In the genomic region with DNA sequence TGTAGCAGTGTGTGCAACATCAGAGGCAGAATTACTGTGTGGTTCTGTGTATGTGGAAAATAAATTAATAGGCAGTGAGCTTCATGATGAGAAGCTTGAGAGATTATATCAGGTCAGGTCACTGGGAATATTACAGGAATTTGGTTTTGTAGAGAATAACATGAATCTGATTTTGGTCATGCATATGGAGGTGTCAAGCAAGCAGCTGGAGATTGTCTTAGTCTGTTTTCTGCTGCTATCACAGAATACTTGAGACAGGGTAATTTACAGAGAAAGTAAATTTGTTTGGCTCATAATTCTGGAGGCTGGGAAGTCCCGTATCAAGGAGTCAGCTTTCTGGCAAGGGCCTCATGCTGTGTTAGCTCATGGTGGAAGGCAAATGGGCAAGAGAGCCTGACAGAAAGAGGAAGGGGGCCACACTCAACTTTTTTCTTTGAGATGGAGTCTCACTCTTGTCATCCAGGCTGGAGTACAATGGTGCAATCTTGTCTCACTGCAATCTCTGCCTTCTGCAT, we compare ENCODE assay signal across 18 cellular contexts.
DNase-seq lines count a peak whose midpoint lies in the region; ATAC-seq and TF ChIP-seq lines count a peak whose summit lies in the region.
"Had no signal": no experiment of that assay in that cellular context is flagged by ENCODE, and none has a peak within 500 bp of the region (broad histone marks: within the 10 kb centered on the region; RNA-seq: fewer than 3 reads in every experiment).

No MANE protein-coding gene starts in this region.

- CTCF ChIA-PET in HCT116 (lab: Charles Lee), result no interaction called here

- H3K9me3 ChIP-seq in HCT116 (ENCODE audit: control insufficient read depth in 1 of 2, insufficient read depth in 1 of 2, low read depth in 1 of 2, low read length in 2 of 2), result peaks cover 0 to 7% of the 10 kb centered on the region in 2 experiments; a peak in 1 of 4 replicates
- H3K9me3 ChIP-seq: BE2C had no signal

- TF ChIP-seq CTCF in HCT116 (IDR thresholded peaks at IDR 0.05 in 2 of 3, conservative IDR thresholded peaks at IDR 0.05 in 1 of 3; ENCODE audit: borderline replicate concordance in 1 of 3, insufficient read depth in 1 of 3, low read depth in 2 of 3, low read length in 2 of 3) (no peak), fibroblast of villous mesenchyme (IDR thresholded peaks at IDR 0.05; ENCODE audit: insufficient read depth, low read depth, low read length) (no peak)

- H4K20me1 ChIP-seq in HCT116 (ENCODE audit: insufficient read depth), result no peaks in the 10 kb centered on the region

- H3K4me3 ChIP-seq in HCT116 (replicated peaks in 1 of 2; ENCODE audit: low read depth in 1 of 2, low read length in 2 of 2), result no peak overlapping the region
- H3K4me3 ChIP-seq in fibroblast of villous mesenchyme (ENCODE audit: low read depth, low read length), result no peak overlapping the region
- no peak overlapping the region for H3K4me3 ChIP-seq in rectal smooth muscle tissue (ENCODE audit: low read length)
- H3K4me3 ChIP-seq: GM12878 had no signal

- DNase-seq in HCT116 (ENCODE audit: low read depth, low spot score), result no peak
- DNase-seq in fibroblast of villous mesenchyme (ENCODE audit: low read depth), result peak; percentile 59
- no peak for DNase-seq in NCI-H2081 treated with DMSO at 0.1 percent for 48 hours (lab: John Stamatoyannopoulos, UW)
- DNase-seq: BE2C; C1 segment of cervical spinal cord; CD4-positive, CD25-positive, alpha-beta regulatory T cell; CD8-positive, alpha-beta memory T cell; COR-L47; DMS 273 treated with DMSO at 0.1 percent for 48 hours; DMS53; DND-41; EL; H9 had no signal

- no peaks in the 10 kb centered on the region for H3K79me2 ChIP-seq in HCT116 (ENCODE audit: insufficient read depth, low read length)

- TF ChIP-seq POLR2A in HCT116 (IDR thresholded peaks at IDR 0.05; ENCODE audit: borderline replicate concordance, extremely low read depth, insufficient read depth, insufficient read length), result no peak

- H3K9ac ChIP-seq in HCT116 (ENCODE audit: low read length) (no peak overlapping the region), rectal smooth muscle tissue (ENCODE audit: low read length) (no peak overlapping the region)

- H2AFZ ChIP-seq in HCT116 (ENCODE audit: low read depth, low read length, poor library complexity, severe bottlenecking), result peak overlapping the region; percentile 3

- H3K9me2 ChIP-seq in HCT116 (ENCODE audit: insufficient read depth), result no peaks in the 10 kb centered on the region

- POLR2A ChIA-PET in HCT116 (lab: Charles Lee), result no interaction called here

- no peak overlapping the region for H3K4me2 ChIP-seq in HCT116 (ENCODE audit: low read length)

- H3K36me3 ChIP-seq in HCT116 (ENCODE audit: control insufficient read depth in 1 of 2, insufficient read depth in 2 of 2, low read length in 2 of 2) (0 out of 4 replicates have a peak, but pooled peaks cover 0 to 6% of the 10 kb centered on the region in 2 experiments), rectal smooth muscle tissue (ENCODE audit: control insufficient read depth, insufficient read depth, low read length) (no peaks in the 10 kb centered on the region)
- H3K36me3 ChIP-seq: BE2C had no signal

- H3K4me1 ChIP-seq in HCT116 (ENCODE audit: control insufficient read depth in 1 of 2, insufficient read depth in 2 of 2, low read length in 2 of 2) (peaks cover 0 to 9% of the 10 kb centered on the region in 2 experiments; a peak in 1 of 4 replicates), rectal smooth muscle tissue (ENCODE audit: control insufficient read depth, insufficient read depth, low read length) (peaks cover 18% of the 10 kb centered on the region)
- H3K4me1 ChIP-seq: BE2C had no signal

- H3K27ac ChIP-seq in HCT116 (ENCODE audit: low read depth, low read length) (no peak overlapping the region), rectal smooth muscle tissue (ENCODE audit: low read depth, low read length) (peak overlapping the region; percentile 30)

- TF ChIP-seq RAD21 in HCT116 (IDR thresholded peaks at IDR 0.05; ENCODE audit: low read depth), result no peak

- H3K27me3 ChIP-seq in HCT116 (ENCODE audit: insufficient read depth, low read length) (no peaks in the 10 kb centered on the region), rectal smooth muscle tissue (ENCODE audit: control insufficient read depth, insufficient read depth, low read length) (no peaks in the 10 kb centered on the region)
- H3K27me3 ChIP-seq: BE2C had no signal

- no TSS peak for BruUV-seq in HCT116 (replicated peaks; lab: Mats Ljungman, UMichigan)

- RAD21 ChIA-PET in HCT116 (lab: Charles Lee; ENCODE audit: low non-redundant PET in 1 of 2, low total read pairs in 2 of 2, uncharacterized antibody in 2 of 2, unreplicated experiment in 2 of 2), result no interaction called here

- ATAC-seq in HCT116 (no peak), GM18870 (IDR thresholded peaks at IDR 0.05; ENCODE audit: unreplicated experiment) (no peak), HG03342 (IDR thresholded peaks at IDR 0.05; ENCODE audit: unreplicated experiment) (no peak)
- ATAC-seq: GM12878, HepG2 had no signal

- intact Hi-C loops in HCT116 (cut with micrococcal nuclease), result no loop called here

TF ChIP-seq in HCT116, 20 proteins besides CTCF, POLR2A, EP300 and RAD21:
- TF ChIP-seq ELF1 (IDR thresholded peaks at IDR 0.05; ENCODE audit: borderline replicate concordance, low read depth), result no peak
- TF ChIP-seq ZNF274 (IDR thresholded peaks at IDR 0.05; ENCODE audit: low read depth, low read length), result no peak
- TF ChIP-seq REST (IDR thresholded peaks at IDR 0.05; ENCODE audit: low read depth), result no peak
- TF ChIP-seq POLR2AphosphoS5 (IDR thresholded peaks at IDR 0.05; ENCODE audit: low read depth, low read length), result no peak
- TF ChIP-seq TCF7L2 (IDR thresholded peaks at IDR 0.05; ENCODE audit: borderline replicate concordance, extremely low read depth, insufficient read depth, insufficient read length), result no peak
- no peak for TF ChIP-seq MAX (IDR thresholded peaks at IDR 0.05)
- no peak for TF ChIP-seq JUND (IDR thresholded peaks at IDR 0.05)
- TF ChIP-seq ZFX (IDR thresholded peaks at IDR 0.05), result no peak
- TF ChIP-seq CBX3 (IDR thresholded peaks at IDR 0.05; ENCODE audit: low read depth), result no peak
- TF ChIP-seq YY1 (IDR thresholded peaks at IDR 0.05; ENCODE audit: extremely low read depth, insufficient replicate concordance, low read depth, low read length), result no peak
- TF ChIP-seq EZH2phosphoT487 (IDR thresholded peaks at IDR 0.05; ENCODE audit: borderline replicate concordance), result no peak
- TF ChIP-seq, protein P1, sequence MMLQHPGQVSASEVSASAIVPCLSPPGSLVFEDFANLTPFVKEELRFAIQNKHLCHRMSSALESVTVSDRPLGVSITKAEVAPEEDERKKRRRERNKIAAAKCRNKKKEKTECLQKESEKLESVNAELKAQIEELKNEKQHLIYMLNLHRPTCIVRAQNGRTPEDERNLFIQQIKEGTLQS (IDR thresholded peaks at IDR 0.05), result no peak
- no peak for TF ChIP-seq FOSL1 (IDR thresholded peaks at IDR 0.05; ENCODE audit: low read depth)
- no peak for TF ChIP-seq SRF (IDR thresholded peaks at IDR 0.05; ENCODE audit: low read depth)
- no peak for TF ChIP-seq EGR1 (IDR thresholded peaks at IDR 0.05; ENCODE audit: low read depth)
- no peak for TF ChIP-seq SP1 (IDR thresholded peaks at IDR 0.05; ENCODE audit: low read depth)
